In genomic region chr12:32400866-32401265, GRCh38 we compare ENCODE assay signal across 11 cellular contexts. TPM values are rescaled to one million over a fixed set of nuclear protein-coding genes. Genes with fewer than 3 reads are reported as not detected.
DNase-seq lines count a peak whose midpoint lies in the region; ATAC-seq, FAIRE-seq and TF ChIP-seq lines count a peak whose summit lies in the region.
"Had no signal": no experiment of that assay in that cellular context is flagged by ENCODE, and none has a peak within 500 bp of the region (broad histone marks: within the 10 kb centered on the region; RNA-seq: fewer than 3 reads in every experiment).

No MANE protein-coding gene starts in this region.

- H3K4me1 ChIP-seq in HepG2 (ENCODE audit: insufficient read depth, low read length) (peaks cover 23% of the 10 kb centered on the region), thoracic aorta (ENCODE audit: control insufficient read depth in 1 of 2, low read depth in 2 of 2) (peaks cover 7 to 18% of the 10 kb centered on the region in 2 donors), thyroid gland (peaks cover 5 to 8% of the 10 kb centered on the region in 2 donors)

- H2AFZ ChIP-seq in HepG2 (ENCODE audit: low read length): no peak overlapping the region

- no peaks in the 10 kb centered on the region for H3K79me2 ChIP-seq in HepG2 (ENCODE audit: insufficient read depth, low read length)

- peaks cover 32% of the 10 kb centered on the region for H3K27me3 Mint-ChIP-seq in activated T-cell treated with anti-CD3 and anti-CD28 coated beads, Interleukin-2, amount 50 U/mL, for 72 hours (ENCODE audit: low read depth)
- H3K27me3 Mint-ChIP-seq in activated T-cell treated with anti-CD3 and anti-CD28 coated beads, Interleukin-2, amount 50 U/mL, for 4 hours (ENCODE audit: low read depth): peaks cover 52% of the 10 kb centered on the region
- peaks cover 62% of the 10 kb centered on the region for H3K27me3 Mint-ChIP-seq in central memory CD8-positive, alpha-beta T cell
- peaks cover 46% of the 10 kb centered on the region for H3K27me3 Mint-ChIP-seq in T-helper 2 cell treated with Interferon-gamma antibody and Interleukin-4, amounts not matched to agents 5 μg/mL and 100 μg/mL, for 36 hours (ENCODE audit: low read depth)

- H3K9ac ChIP-seq in HepG2 (ENCODE audit: insufficient read depth, low read depth, low read length): no peak overlapping the region

- no peak for DNase-seq in activated T-cell treated with anti-CD3 and anti-CD28 coated beads, Interleukin-2, amount 50 U/mL, for 72 hours
- DNase-seq in activated T-cell treated with anti-CD3 and anti-CD28 coated beads, Interleukin-2, amount 50 U/mL, for 4 hours: no peak
- DNase-seq in central memory CD8-positive, alpha-beta T cell (ENCODE audit: low spot score in 2 of 2): no peak
- DNase-seq in HepG2 (ENCODE audit: low spot score) (no peak), thoracic aorta (ENCODE audit: low spot score) (no peak), thyroid gland (no peak)
- DNase-seq in T-helper 2 cell treated with Interferon-gamma antibody and Interleukin-4, amounts not matched to agents 5 μg/mL and 100 μg/mL, for 36 hours (ENCODE audit: low spot score): no peak
- DNase-seq: NCI-H2171, T-helper 9 cell had no signal

- TF ChIP-seq RAD21 in HepG2 (CRISPR knock-in tag; IDR thresholded peaks at IDR 0.05): no peak

- peak overlapping the region in 1 of 2 donors; percentile 86 for H3K4me3 Mint-ChIP-seq in activated T-cell treated with anti-CD3 and anti-CD28 coated beads, Interleukin-2, amount 50 U/mL, for 72 hours
- H3K4me3 Mint-ChIP-seq in activated T-cell treated with anti-CD3 and anti-CD28 coated beads, Interleukin-2, amount 50 U/mL, for 4 hours: no peak overlapping the region
- H3K4me3 Mint-ChIP-seq in central memory CD8-positive, alpha-beta T cell: peak overlapping the region; percentile 82
- H3K4me3 Mint-ChIP-seq in T-helper 2 cell treated with Interferon-gamma antibody and Interleukin-4, amounts not matched to agents 5 μg/mL and 100 μg/mL, for 36 hours: no peak overlapping the region

- peaks cover 0 to 8% of the 10 kb centered on the region in 2 experiments; a peak in 1 of 5 replicates for H3K27me3 ChIP-seq in HepG2 (ENCODE audit: control insufficient read depth in 1 of 2, insufficient read depth in 2 of 2, low read length in 2 of 2)
- H3K27me3 ChIP-seq in thoracic aorta (replicated peaks; ENCODE audit: insufficient read depth): no peaks in the 10 kb centered on the region
- no peaks in the 10 kb centered on the region for H3K27me3 ChIP-seq in thyroid gland

- ATAC-seq in activated T-cell treated with anti-CD3 and anti-CD28 coated beads, Interleukin-2, amount 50 U/mL, for 72 hours (replicated peaks in 1 of 2): no peak
- ATAC-seq in activated T-cell treated with anti-CD3 and anti-CD28 coated beads, Interleukin-2, amount 50 U/mL, for 4 hours: no peak
- no peak for ATAC-seq in central memory CD8-positive, alpha-beta T cell (replicated peaks; ENCODE audit: extremely low read depth, poor library complexity, severe bottlenecking)
- no peak for ATAC-seq in HepG2
- no peak for ATAC-seq in thoracic aorta (ENCODE audit: insufficient number of reproducible peaks, low FRiP score, low read depth)
- ATAC-seq in GM21390 (IDR thresholded peaks at IDR 0.05; ENCODE audit: unreplicated experiment): no peak

- BruUV-seq in HepG2 (replicated peaks; lab: Mats Ljungman, UMichigan): no TSS peak

- FAIRE-seq in HepG2 (lab: Jason Lieb, UNC): no peak

- H3K27ac ChIP-seq in HepG2 (ENCODE audit: extremely low read length, insufficient read depth, low read length): no peak overlapping the region
- no peak overlapping the region for H3K27ac ChIP-seq in thoracic aorta
- peak overlapping the region in 1 of 3 donors; percentile 84 for H3K27ac ChIP-seq in thyroid gland
- H3K27ac ChIP-seq: neutrophil had no signal

- TF ChIP-seq CTCF in HepG2 (CRISPR knock-in tag; IDR thresholded peaks at IDR 0.05) (no peak), thoracic aorta (IDR thresholded peaks at IDR 0.05) (no peak), thyroid gland (IDR thresholded peaks at IDR 0.05) (no peak)

- intact Hi-C loops in HepG2 (cut with micrococcal nuclease; ENCODE audit: unreplicated experiment) (loop anchor here (2.0 to 5.0 kb wide), 2 partner anchors 18 to 36 kb away; no protein-coding TSS in a partner anchor), thyroid gland (cut with DNase I) (no loop called here)

- WGBS in HepG2 (ENCODE audit: low lambda C conversion rate): 31% methylated on average over 2 of the region's 2 CpGs
- WGBS in thyroid gland, 2 donors: 58 to 72% methylated on average over 2 of the region's 2 CpGs

- no peaks in the 10 kb centered on the region for H3K36me3 ChIP-seq in HepG2 (replicated peaks in 1 of 2; ENCODE audit: control insufficient read depth in 1 of 2, insufficient read depth in 2 of 2, low read length in 2 of 2)
- H3K36me3 ChIP-seq in thoracic aorta: no peaks in the 10 kb centered on the region
- H3K36me3 ChIP-seq in thyroid gland: no peaks in the 10 kb centered on the region
- H3K36me3 ChIP-seq: neutrophil had no signal

- H3K27ac Mint-ChIP-seq in activated T-cell treated with anti-CD3 and anti-CD28 coated beads, Interleukin-2, amount 50 U/mL, for 72 hours: peak overlapping the region; percentile 63
- H3K27ac Mint-ChIP-seq in central memory CD8-positive, alpha-beta T cell (ENCODE audit: low read depth): no peak overlapping the region
- H3K27ac Mint-ChIP-seq in T-helper 2 cell treated with Interferon-gamma antibody and Interleukin-4, amounts not matched to agents 5 μg/mL and 100 μg/mL, for 36 hours: no peak overlapping the region

- POLR2A ChIA-PET in HepG2 (lab: Yijun Ruan, JAX): no interaction called here

- no peaks in the 10 kb centered on the region for H3K9me3 ChIP-seq in HepG2 (ENCODE audit: low read length)
- no peaks in the 10 kb centered on the region for H3K9me3 ChIP-seq in thoracic aorta
- no peaks in the 10 kb centered on the region for H3K9me3 ChIP-seq in thyroid gland
- H3K9me3 ChIP-seq: neutrophil had no signal

- H4K20me1 ChIP-seq in HepG2 (ENCODE audit: insufficient read depth, low read length): no peaks in the 10 kb centered on the region

- no peaks in the 10 kb centered on the region for H3K9me3 Mint-ChIP-seq in activated T-cell treated with anti-CD3 and anti-CD28 coated beads, Interleukin-2, amount 50 U/mL, for 72 hours
- no peaks in the 10 kb centered on the region for H3K9me3 Mint-ChIP-seq in activated T-cell treated with anti-CD3 and anti-CD28 coated beads, Interleukin-2, amount 50 U/mL, for 4 hours
- no peaks in the 10 kb centered on the region for H3K9me3 Mint-ChIP-seq in central memory CD8-positive, alpha-beta T cell
- H3K9me3 Mint-ChIP-seq in T-helper 2 cell treated with Interferon-gamma antibody and Interleukin-4, amounts not matched to agents 5 μg/mL and 100 μg/mL, for 36 hours: no peaks in the 10 kb centered on the region

- H3K36me3 Mint-ChIP-seq in activated T-cell treated with anti-CD3 and anti-CD28 coated beads, Interleukin-2, amount 50 U/mL, for 72 hours (ENCODE audit: insufficient read depth in 2 of 2): no peaks in the 10 kb centered on the region
- no peaks in the 10 kb centered on the region for H3K36me3 Mint-ChIP-seq in activated T-cell treated with anti-CD3 and anti-CD28 coated beads, Interleukin-2, amount 50 U/mL, for 4 hours (ENCODE audit: insufficient read depth)
- peaks cover 2% of the 10 kb centered on the region for H3K36me3 Mint-ChIP-seq in central memory CD8-positive, alpha-beta T cell (ENCODE audit: insufficient read depth)
- no peaks in the 10 kb centered on the region for H3K36me3 Mint-ChIP-seq in T-helper 2 cell treated with Interferon-gamma antibody and Interleukin-4, amounts not matched to agents 5 μg/mL and 100 μg/mL, for 36 hours (ENCODE audit: low read depth)

- no peaks in the 10 kb centered on the region for H3K4me1 Mint-ChIP-seq in activated T-cell treated with anti-CD3 and anti-CD28 coated beads, Interleukin-2, amount 50 U/mL, for 72 hours (ENCODE audit: low read depth)
- H3K4me1 Mint-ChIP-seq in activated T-cell treated with anti-CD3 and anti-CD28 coated beads, Interleukin-2, amount 50 U/mL, for 4 hours (ENCODE audit: low read depth): peaks cover 11% of the 10 kb centered on the region
- H3K4me1 Mint-ChIP-seq in central memory CD8-positive, alpha-beta T cell: peaks cover 5% of the 10 kb centered on the region
- H3K4me1 Mint-ChIP-seq in T-helper 2 cell treated with Interferon-gamma antibody and Interleukin-4, amounts not matched to agents 5 μg/mL and 100 μg/mL, for 36 hours (ENCODE audit: low read depth): peaks cover 5% of the 10 kb centered on the region

- TF ChIP-seq POLR2A in HepG2 (IDR thresholded peaks at IDR 0.05; ENCODE audit: insufficient read depth in 1 of 2, low read depth in 2 of 2, low read length in 2 of 2) (no peak), thyroid gland (IDR thresholded peaks at IDR 0.05) (no peak)

- in situ Hi-C loops in HepG2 (cut with HindIII; ENCODE audit: extremely low pct_ligation_motif_present, low pct_unique_long_range_greater_than_20kb): no loop called here

- H3K4me3 ChIP-seq in HepG2 (replicated peaks in 1 of 3; ENCODE audit: insufficient read depth in 1 of 3, low read depth in 2 of 3, low read length in 3 of 3) (peak overlapping the region; percentile 86 to 92 (median 87); a peak in 4 of 6 replicates), thoracic aorta (peak overlapping the region; percentile 72), thyroid gland (replicated peaks in 1 of 3) (no peak overlapping the region)

- TF ChIP-seq EP300 in HepG2 (IDR thresholded peaks at IDR 0.05; ENCODE audit: low read depth in 2 of 2, low read length in 2 of 2): no peak
- no peak for TF ChIP-seq EP300 in HepG2 (CRISPR knock-in tag; IDR thresholded peaks at IDR 0.05; ENCODE audit: borderline replicate concordance)

- peak overlapping the region; percentile 99 for H3K4me2 ChIP-seq in HepG2 (ENCODE audit: low read depth, low read length)

- CTCF ChIA-PET in HepG2 (lab: Yijun Ruan, JAX; ENCODE audit: low intra/inter-chr PET ratio, low total read pairs): no interaction called here

RNA-seq across cellular contexts. Expression of gene FGD4, which starts 1.5 kb away (rescaled TPM):
- 1 to 10 TPM in 1 of 2 donors, under 1 TPM in 1; 0.09 to 1.7 TPM for total RNA-seq in activated T-cell treated with anti-CD3 and anti-CD28 coated beads, Interleukin-2, amount 50 U/mL, for 72 hours
- total RNA-seq in activated T-cell treated with anti-CD3 and anti-CD28 coated beads, Interleukin-2, amount 50 U/mL, for 4 hours: under 1 TPM; 0.16 to 0.33 (median 0.22) TPM
- total RNA-seq in HepG2 (2016; rRNA removed; fragmentation: Illumina TruSeq; extraction: Trizol) (4.6 and 5.3 TPM in 2 replicates), thoracic aorta (10 to 100 TPM; 52.7 to 61.6 TPM), thyroid gland (10 to 100 TPM; 32.5 to 51.4 (median 38.8) TPM)
- total RNA-seq in HepG2 (2016; cell fraction: cytosol; rRNA removed; fragmentation: Illumina TruSeq; extraction: Trizol; ENCODE audit: low read depth): 9.9 and 11.4 TPM in 2 replicates
- 4.6 and 5.5 TPM in 2 replicates for total RNA-seq in HepG2 (2016; cell fraction: insoluble cytoplasmic fraction; rRNA removed; fragmentation: Illumina TruSeq; extraction: Trizol)
- total RNA-seq in HepG2 (2016; cell fraction: membrane; rRNA removed; fragmentation: Illumina TruSeq; extraction: Trizol): 4.0 and 5.2 TPM in 2 replicates
- total RNA-seq in HepG2 (2016; cell fraction: nucleus; rRNA removed; fragmentation: Illumina TruSeq; extraction: Trizol): 7.1 and 8.1 TPM in 2 replicates
- 4.7 and 6.6 TPM in 2 replicates for polyA plus RNA-seq in HepG2 (2011; rRNA removed)
- 2.0 and 2.4 TPM in 2 replicates for polyA plus RNA-seq in HepG2 (2011; cell fraction: cytosol; rRNA removed)
- polyA plus RNA-seq in HepG2 (2011; cell fraction: nucleus; rRNA removed): 6.0 and 6.1 TPM in 2 replicates
- 4.3 and 6.2 TPM in 2 replicates for polyA plus RNA-seq in HepG2 (2012)
- 0.24 and 0.28 TPM in 2 replicates for polyA plus RNA-seq in HepG2 (2016; cell fraction: cytosol; fragmentation: Illumina TruSeq; extraction: Trizol; ENCODE audit: low read depth)
- polyA plus RNA-seq in HepG2 (2016; cell fraction: insoluble cytoplasmic fraction; fragmentation: Illumina TruSeq; extraction: Trizol; ENCODE audit: low read depth): 1.4 and 2.2 TPM in 2 replicates
- polyA plus RNA-seq in HepG2 (2016; cell fraction: membrane; fragmentation: Illumina TruSeq; extraction: Trizol; ENCODE audit: low read depth): 0.51 and 0.76 TPM in 2 replicates
- polyA plus RNA-seq in HepG2 (2016; cell fraction: nucleus; fragmentation: Illumina TruSeq; extraction: Trizol; ENCODE audit: insufficient read depth, low read depth): 2.9 and 3.8 TPM in 2 replicates
- 6.9 and 9.3 TPM in 2 replicates for polyA minus RNA-seq in HepG2 (2011; rRNA and poly(A)+ RNA removed; ENCODE audit: low replicate concordance)
- 13.8 and 18.8 TPM in 2 replicates for polyA minus RNA-seq in HepG2 (2011; cell fraction: cytosol; rRNA and poly(A)+ RNA removed)
- 42.7 and 45.4 TPM in 2 replicates for polyA minus RNA-seq in HepG2 (2011; cell fraction: nucleus; rRNA and poly(A)+ RNA removed)

Comparison
In these comparisons a context has a peak if more than half of its experiments do, and no peak if none do; other contexts are left out.
1. H3K4me3 ChIP-seq: peak in HepG2 (3 of 3) and thoracic aorta (single experiment); none in thyroid gland (0 of 3).